1 cellular context compared by ENCODE assay signal in genomic region chr20:17958326-17959256, GRCh38.
A peak's percentile ranks its signal among the peaks of the same experiment; 100 is the strongest.
TF ChIP-seq lines count a peak whose summit lies in the region.

No MANE protein-coding gene starts in this region.

TF ChIP-seq in HepG2, 621 proteins besides CTCF, POLR2A, EP300 and RAD21 (continued from another document and continues in another):
- TF ChIP-seq ZNF180 (CRISPR knock-in tag; IDR thresholded peaks at IDR 0.05; ENCODE audit: borderline replicate concordance, low read depth) = no peak
- 0 out of 2 replicates have a peak, but pooled peaks have one; percentile 30 for TF ChIP-seq CBX5 (CRISPR knock-in tag; IDR thresholded peaks at IDR 0.05; ENCODE audit: borderline replicate concordance)
- TF ChIP-seq ZNF503 (CRISPR knock-in tag; IDR thresholded peaks at IDR 0.05) = peak; percentile 64; the same call in 1 of the 2 replicates
- TF ChIP-seq SALL1 (CRISPR knock-in tag; IDR thresholded peaks at IDR 0.05) = 0 out of 2 replicates have a peak, but pooled peaks have one; percentile 67
- no peak for TF ChIP-seq ASH2L (IDR thresholded peaks at IDR 0.05; ENCODE audit: insufficient read length, low read depth, low read length)
- TF ChIP-seq ZNF512B (CRISPR knock-in tag; IDR thresholded peaks at IDR 0.05; ENCODE audit: borderline replicate concordance) = peak; percentile 64; the same call in 1 of the 2 replicates
- TF ChIP-seq NFATC3 (CRISPR knock-in tag; IDR thresholded peaks at IDR 0.05) = no peak
- TF ChIP-seq HOXA3 (CRISPR knock-in tag; IDR thresholded peaks at IDR 0.05) = no peak
- TF ChIP-seq HMG20B (CRISPR knock-in tag; conservative IDR thresholded peaks at IDR 0.05) = peak; percentile 53; the same call in 1 of the 2 replicates
- no peak for TF ChIP-seq REL (CRISPR knock-in tag; conservative IDR thresholded peaks at IDR 0.05)
- TF ChIP-seq MIER3 (CRISPR knock-in tag; IDR thresholded peaks at IDR 0.05; ENCODE audit: borderline replicate concordance) = no peak
- TF ChIP-seq AGO1 (IDR thresholded peaks at IDR 0.05; ENCODE audit: low read depth, low read length, poor library complexity, severe bottlenecking) = no peak
- TF ChIP-seq KAT2B (IDR thresholded peaks at IDR 0.05; ENCODE audit: borderline replicate concordance, low read depth, low read length) = no peak
- TF ChIP-seq PAF1 (CRISPR knock-in tag; IDR thresholded peaks at IDR 0.05) = peak; percentile 49; the same call in 1 of the 2 replicates
- no peak for TF ChIP-seq ZNF615 (CRISPR knock-in tag; IDR thresholded peaks at IDR 0.05; ENCODE audit: borderline replicate concordance)
- TF ChIP-seq ZNF792 (CRISPR knock-in tag; IDR thresholded peaks at IDR 0.05) = 0 out of 2 replicates have a peak, but pooled peaks have one; percentile 48
- peak; percentile 57 for TF ChIP-seq ZGPAT (CRISPR knock-in tag; IDR thresholded peaks at IDR 0.05)
- no peak for TF ChIP-seq KDM5B (CRISPR knock-in tag; IDR thresholded peaks at IDR 0.05; ENCODE audit: borderline replicate concordance)
- TF ChIP-seq RXRA (CRISPR knock-in tag; IDR thresholded peaks at IDR 0.05) = peak; percentile 79; the same call in 1 of the 2 replicates
- TF ChIP-seq ZNF605 (CRISPR knock-in tag; IDR thresholded peaks at IDR 0.05) = no peak
- TF ChIP-seq PATZ1 (CRISPR knock-in tag; IDR thresholded peaks at IDR 0.05) = peak; percentile 31; the same call in 1 of the 2 replicates
- TF ChIP-seq TCF12 (IDR thresholded peaks at IDR 0.05) = no peak
- TF ChIP-seq TCF12 (CRISPR knock-in tag; IDR thresholded peaks at IDR 0.05) = 0 out of 2 replicates have a peak, but pooled peaks have one; percentile 21
- 0 out of 2 replicates have a peak, but pooled peaks have one; percentile 19 for TF ChIP-seq ZNF337 (CRISPR knock-in tag; IDR thresholded peaks at IDR 0.05; ENCODE audit: borderline replicate concordance, low read depth)
- peak; percentile 53; the same call in 1 of the 2 replicates for TF ChIP-seq SATB2 (CRISPR knock-in tag; IDR thresholded peaks at IDR 0.05)
- peak; percentile 78; the same call in 1 of the 2 replicates for TF ChIP-seq CHD4 (IDR thresholded peaks at IDR 0.05; ENCODE audit: borderline replicate concordance, low read length)
- no peak for TF ChIP-seq KIAA2018 (CRISPR knock-in tag; IDR thresholded peaks at IDR 0.05; ENCODE audit: borderline replicate concordance)
- peak; percentile 53 for TF ChIP-seq RCOR2 (CRISPR knock-in tag; IDR thresholded peaks at IDR 0.05)
- no peak for TF ChIP-seq ZNF782 (CRISPR knock-in tag; IDR thresholded peaks at IDR 0.05; ENCODE audit: borderline replicate concordance)
- TF ChIP-seq ZBTB10 (CRISPR knock-in tag; IDR thresholded peaks at IDR 0.05; ENCODE audit: borderline replicate concordance) = no peak
- TF ChIP-seq CC2D1A (CRISPR knock-in tag; IDR thresholded peaks at IDR 0.05) = no peak
- 0 out of 2 replicates have a peak, but pooled peaks have one; percentile 48 for TF ChIP-seq ELF3 (CRISPR knock-in tag; IDR thresholded peaks at IDR 0.05)
- TF ChIP-seq ZNF773 (CRISPR knock-in tag; IDR thresholded peaks at IDR 0.05; ENCODE audit: borderline replicate concordance) = no peak
- TF ChIP-seq TCF7 (IDR thresholded peaks at IDR 0.05; ENCODE audit: low read depth) = peak; percentile 92
- TF ChIP-seq ZNF768 (CRISPR knock-in tag; IDR thresholded peaks at IDR 0.05) = no peak
- TF ChIP-seq ZNF441 (CRISPR knock-in tag; IDR thresholded peaks at IDR 0.05; ENCODE audit: borderline replicate concordance) = 0 out of 2 replicates have a peak, but pooled peaks have one; percentile 63
- TF ChIP-seq PITX1 (CRISPR knock-in tag; IDR thresholded peaks at IDR 0.05) = peak; percentile 73
- no peak for TF ChIP-seq HHEX (CRISPR knock-in tag; IDR thresholded peaks at IDR 0.05)
- no peak for TF ChIP-seq ZEB1 (IDR thresholded peaks at IDR 0.05; ENCODE audit: insufficient replicate concordance, low read depth)
- 0 out of 2 replicates have a peak, but pooled peaks have one; percentile 66 for TF ChIP-seq AKAP8 (CRISPR knock-in tag; IDR thresholded peaks at IDR 0.05)
- 0 out of 2 replicates have a peak, but pooled peaks have one; percentile 38 for TF ChIP-seq GATAD1 (CRISPR knock-in tag; IDR thresholded peaks at IDR 0.05)
- TF ChIP-seq PPARG (CRISPR knock-in tag; conservative IDR thresholded peaks at IDR 0.05) = peak; percentile 87
- TF ChIP-seq ONECUT2 (CRISPR knock-in tag; IDR thresholded peaks at IDR 0.05) = 0 out of 2 replicates have a peak, but pooled peaks have one; percentile 64
- TF ChIP-seq SSRP1 (CRISPR knock-in tag; IDR thresholded peaks at IDR 0.05) = 0 out of 2 replicates have a peak, but pooled peaks have one; percentile 43
